1 cellular context compared by ENCODE assay signal in genomic region chr1:168225476-168226190, GRCh38.
A peak's percentile ranks its signal among the peaks of the same experiment; 100 is the strongest.
TF ChIP-seq lines count a peak whose summit lies in the region.

SFT2D2 (plus strand) TSS chr1:168226004; CDS start chr1:168226080, 76 bp downstream.

TF ChIP-seq in HepG2, 621 proteins besides CTCF, POLR2A, EP300 and RAD21 (continued from another document and continues in another):
- peak; percentile 44; the same call in 1 of the 2 replicates for TF ChIP-seq SP2 (CRISPR knock-in tag; IDR thresholded peaks at IDR 0.05)
- no peak for TF ChIP-seq ONECUT2 (CRISPR knock-in tag; IDR thresholded peaks at IDR 0.05)
- TF ChIP-seq ZNF766 (CRISPR knock-in tag; IDR thresholded peaks at IDR 0.05; ENCODE audit: borderline replicate concordance) = peak; percentile 77; the same call in 1 of the 2 replicates
- TF ChIP-seq ZBTB2 (CRISPR knock-in tag; IDR thresholded peaks at IDR 0.05; ENCODE audit: low read depth) = peak; percentile 82
- peak; percentile 84 for TF ChIP-seq ZNF574 (CRISPR knock-in tag; IDR thresholded peaks at IDR 0.05)
- TF ChIP-seq ZBTB37 (CRISPR knock-in tag; IDR thresholded peaks at IDR 0.05) = no peak
- TF ChIP-seq RXRA (CRISPR knock-in tag; IDR thresholded peaks at IDR 0.05) = no peak
- no peak for TF ChIP-seq RERE (CRISPR knock-in tag; IDR thresholded peaks at IDR 0.05; ENCODE audit: low read depth)
- no peak for TF ChIP-seq ZFP36 (IDR thresholded peaks at IDR 0.05; ENCODE audit: borderline replicate concordance, low read depth, low read length, partially characterized antibody)
- no peak for TF ChIP-seq RFX1 (IDR thresholded peaks at IDR 0.05)
- peak; percentile 91; the same call in 1 of the 2 replicates for TF ChIP-seq PRMT3 (CRISPR knock-in tag; IDR thresholded peaks at IDR 0.05; ENCODE audit: borderline replicate concordance, low read depth)
- no peak for TF ChIP-seq ZNF207 (IDR thresholded peaks at IDR 0.05; ENCODE audit: borderline replicate concordance)
- peak; percentile 95 for TF ChIP-seq ZNF230 (CRISPR knock-in tag; IDR thresholded peaks at IDR 0.05)
- TF ChIP-seq GZF1 (CRISPR knock-in tag; IDR thresholded peaks at IDR 0.05) = no peak
- peak; percentile 75 for TF ChIP-seq GABPB1 (CRISPR knock-in tag; IDR thresholded peaks at IDR 0.05)
- no peak for TF ChIP-seq ZNF550 (CRISPR knock-in tag; IDR thresholded peaks at IDR 0.05; ENCODE audit: borderline replicate concordance)
- no peak for TF ChIP-seq THYN1 (CRISPR knock-in tag; IDR thresholded peaks at IDR 0.05; ENCODE audit: borderline replicate concordance, low read depth)
- no peak for TF ChIP-seq ZMAT5 (CRISPR knock-in tag; IDR thresholded peaks at IDR 0.05; ENCODE audit: borderline replicate concordance, low read depth)
- peak; percentile 72; the same call in 1 of the 2 replicates for TF ChIP-seq CREB3 (CRISPR knock-in tag; IDR thresholded peaks at IDR 0.05)
- TF ChIP-seq ZNF781 (CRISPR knock-in tag; IDR thresholded peaks at IDR 0.05; ENCODE audit: borderline replicate concordance, not compliant biosample characterization) = peak; percentile 45
- TF ChIP-seq FOXC1 (CRISPR knock-in tag; IDR thresholded peaks at IDR 0.05; ENCODE audit: borderline replicate concordance) = no peak
- no peak for TF ChIP-seq NR2F2 (IDR thresholded peaks at IDR 0.05; ENCODE audit: borderline replicate concordance, low read depth)
- TF ChIP-seq HES4 (CRISPR knock-in tag; IDR thresholded peaks at IDR 0.05; ENCODE audit: borderline replicate concordance) = peak; percentile 92
- no peak for TF ChIP-seq ZSCAN12 (CRISPR knock-in tag; IDR thresholded peaks at IDR 0.05)
- TF ChIP-seq NFIC (IDR thresholded peaks at IDR 0.05; ENCODE audit: low read length) = no peak
- TF ChIP-seq XRCC5 (optimal IDR thresholded peaks at IDR 0.05; ENCODE audit: low read length) = no peak
- TF ChIP-seq PREB (CRISPR knock-in tag; IDR thresholded peaks at IDR 0.05) = no peak
- no peak for TF ChIP-seq NFE2L2 (IDR thresholded peaks at IDR 0.05; ENCODE audit: low read length)
- peak; percentile 83 for TF ChIP-seq ATF7-NPFF (CRISPR knock-in tag; IDR thresholded peaks at IDR 0.05; ENCODE audit: low read depth)
- no peak for TF ChIP-seq FOSL1 (CRISPR knock-in tag; IDR thresholded peaks at IDR 0.05; ENCODE audit: borderline replicate concordance)
- TF ChIP-seq TFAP4 (IDR thresholded peaks at IDR 0.05; ENCODE audit: borderline replicate concordance, low read depth) = no peak
- TF ChIP-seq MYPOP (CRISPR knock-in tag; IDR thresholded peaks at IDR 0.05) = peak; percentile 71; the same call in 1 of the 2 replicates
- TF ChIP-seq SMARCE1 (IDR thresholded peaks at IDR 0.05; ENCODE audit: borderline replicate concordance) = no peak
- peak; percentile 87 for TF ChIP-seq TFDP2 (CRISPR knock-in tag; IDR thresholded peaks at IDR 0.05)
- peak; percentile 83 for TF ChIP-seq SP4 (CRISPR knock-in tag; IDR thresholded peaks at IDR 0.05)
- TF ChIP-seq ZNF33A (CRISPR knock-in tag; IDR thresholded peaks at IDR 0.05; ENCODE audit: borderline replicate concordance) = no peak
- peak; percentile 31; the same call in 1 of the 2 replicates for TF ChIP-seq ZBTB26 (CRISPR knock-in tag; IDR thresholded peaks at IDR 0.05; ENCODE audit: borderline replicate concordance)
- TF ChIP-seq ZNF20 (CRISPR knock-in tag; IDR thresholded peaks at IDR 0.05) = no peak; the same call in none of the 2 replicates
- 0 out of 2 replicates have a peak, but pooled peaks have one; percentile 79 for TF ChIP-seq ZNF329 (CRISPR knock-in tag; IDR thresholded peaks at IDR 0.05; ENCODE audit: low read depth)
- no peak for TF ChIP-seq HMG20A (CRISPR knock-in tag; IDR thresholded peaks at IDR 0.05; ENCODE audit: borderline replicate concordance)
- peak; percentile 86 for TF ChIP-seq YEATS4 (CRISPR knock-in tag; IDR thresholded peaks at IDR 0.05; ENCODE audit: borderline replicate concordance)
- 0 out of 2 replicates have a peak, but pooled peaks have one; percentile 51 for TF ChIP-seq IRF1 (CRISPR knock-in tag; IDR thresholded peaks at IDR 0.05; ENCODE audit: low read depth)
- TF ChIP-seq KLF6 (CRISPR knock-in tag; IDR thresholded peaks at IDR 0.05) = no peak
- TF ChIP-seq ZNF670 (CRISPR knock-in tag; IDR thresholded peaks at IDR 0.05; ENCODE audit: borderline replicate concordance) = peak; percentile 63; the same call in 1 of the 2 replicates
